In the genomic region with DNA sequence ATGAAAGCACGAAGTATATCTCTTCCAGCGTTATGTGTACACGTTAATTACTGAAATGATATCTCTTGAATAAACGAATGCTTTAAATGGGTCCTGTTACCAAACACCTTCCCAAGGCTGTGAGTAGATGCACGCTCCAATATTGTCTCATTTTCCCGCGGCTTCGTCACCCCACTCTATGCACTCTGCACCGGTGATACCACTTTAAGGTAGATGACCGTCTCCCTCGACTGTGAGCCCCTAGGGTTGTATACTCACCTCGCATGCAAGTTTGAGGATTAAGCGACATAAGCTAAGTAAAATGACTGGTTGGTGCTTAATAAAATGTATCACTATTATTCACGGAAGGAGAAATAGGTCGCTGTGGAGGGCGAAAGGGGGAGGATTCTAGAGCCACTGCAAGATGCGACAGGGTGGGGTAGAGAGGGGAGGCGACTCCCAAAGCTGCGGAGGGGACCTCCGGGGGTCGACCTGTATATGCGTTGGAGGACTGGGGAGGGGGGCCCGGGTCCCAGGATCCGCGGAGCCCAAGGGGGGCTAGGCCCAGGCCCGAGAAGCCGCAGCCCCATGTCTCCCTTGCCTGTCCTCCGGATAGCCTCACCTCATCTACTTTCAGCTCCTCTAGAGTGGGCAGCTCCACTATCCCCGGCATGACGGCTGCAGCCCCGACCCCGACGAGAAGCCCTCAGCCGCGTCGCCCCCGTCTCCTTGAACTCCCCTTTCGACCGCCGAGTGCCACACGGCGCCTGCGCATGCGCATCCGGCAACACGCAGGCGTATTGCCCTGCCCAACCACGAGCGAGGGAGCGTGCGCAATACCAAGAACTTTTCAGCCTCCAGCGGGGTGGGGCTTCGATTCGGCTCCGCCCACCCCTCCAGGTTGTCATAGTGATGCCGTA, we compare ENCODE assay signal across 1 cellular context.
TF ChIP-seq lines count a peak whose summit lies in the region.

A gene (plus strand): TSS at position 883 of the 899 bp plus-strand sequence. CDS start 65 bp downstream, outside the sequence.
A gene (minus strand): TSS at position 754 of the 899 bp plus-strand sequence. CDS start 102 bp downstream, at position 652.

TF ChIP-seq in HepG2, 621 proteins besides CTCF, POLR2A, EP300 and RAD21 (continued from another document and continues in another):
- TF ChIP-seq, protein P1, sequence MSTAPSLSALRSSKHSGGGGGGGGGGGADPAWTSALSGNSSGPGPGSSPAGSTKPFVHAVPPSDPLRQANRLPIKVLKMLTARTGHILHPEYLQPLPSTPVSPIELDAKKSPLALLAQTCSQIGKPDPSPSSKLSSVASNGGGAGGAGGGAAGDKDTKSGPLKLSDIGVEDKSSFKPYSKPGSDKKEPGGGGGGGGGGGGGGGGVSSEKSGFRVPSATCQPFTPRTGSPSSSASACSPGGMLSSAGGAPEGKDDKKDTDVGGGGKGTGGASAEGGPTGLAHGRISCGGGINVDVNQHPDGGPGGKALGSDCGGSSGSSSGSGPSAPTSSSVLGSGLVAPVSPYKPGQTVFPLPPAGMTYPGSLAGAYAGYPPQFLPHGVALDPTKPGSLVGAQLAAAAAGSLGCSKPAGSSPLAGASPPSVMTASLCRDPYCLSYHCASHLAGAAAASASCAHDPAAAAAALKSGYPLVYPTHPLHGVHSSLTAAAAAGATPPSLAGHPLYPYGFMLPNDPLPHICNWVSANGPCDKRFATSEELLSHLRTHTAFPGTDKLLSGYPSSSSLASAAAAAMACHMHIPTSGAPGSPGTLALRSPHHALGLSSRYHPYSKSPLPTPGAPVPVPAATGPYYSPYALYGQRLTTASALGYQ (CRISPR knock-in tag; IDR thresholded peaks at IDR 0.05) = no peak
- TF ChIP-seq NFKBIZ (CRISPR knock-in tag; IDR thresholded peaks at IDR 0.05) (no peak), ZNF878 (CRISPR knock-in tag; IDR thresholded peaks at IDR 0.05) (no peak), ZNF24 (IDR thresholded peaks at IDR 0.05) (no peak), ELF4 (CRISPR knock-in tag; IDR thresholded peaks at IDR 0.05; ENCODE audit: borderline replicate concordance) (no peak), ATRX (CRISPR knock-in tag; IDR thresholded peaks at IDR 0.05; ENCODE audit: borderline replicate concordance) (no peak), ZNF138 (CRISPR knock-in tag; IDR thresholded peaks at IDR 0.05; ENCODE audit: low read depth) (no peak), FOXA3 (CRISPR knock-in tag; IDR thresholded peaks at IDR 0.05) (peak; percentile 9; the same call in 1 of the 2 replicates), MXI1 (IDR thresholded peaks at IDR 0.05; ENCODE audit: borderline replicate concordance, low read depth, low read length) (peak; percentile 82; the same call in 1 of the 3 replicates), ZNF777 (CRISPR knock-in tag; IDR thresholded peaks at IDR 0.05) (peak; percentile 22; the same call in 1 of the 2 replicates), NFE2L1 (CRISPR knock-in tag; IDR thresholded peaks at IDR 0.05; ENCODE audit: borderline replicate concordance) (no peak), CCAR2 (optimal IDR thresholded peaks at IDR 0.05; ENCODE audit: low read depth, low read length) (no peak), RFXANK (CRISPR knock-in tag; IDR thresholded peaks at IDR 0.05) (no peak), RFX3 (CRISPR knock-in tag; IDR thresholded peaks at IDR 0.05) (peak; percentile 80; the same call in 1 of the 2 replicates), ZNF282 (IDR thresholded peaks at IDR 0.05; ENCODE audit: partially characterized antibody) (no peak), EZH2 (conservative IDR thresholded peaks at IDR 0.05; ENCODE audit: low read depth, low read length) (no peak), ZNF629 (CRISPR knock-in tag; conservative IDR thresholded peaks at IDR 0.05) (no peak), ARNT (IDR thresholded peaks at IDR 0.05) (no peak), YEATS4 (CRISPR knock-in tag; IDR thresholded peaks at IDR 0.05; ENCODE audit: borderline replicate concordance) (peak; percentile 69), ZNF615 (CRISPR knock-in tag; IDR thresholded peaks at IDR 0.05; ENCODE audit: borderline replicate concordance) (no peak), TAF15 (IDR thresholded peaks at IDR 0.05; ENCODE audit: low read depth, low read length, poor library complexity, severe bottlenecking) (no peak), ZFX (CRISPR knock-in tag; IDR thresholded peaks at IDR 0.05; ENCODE audit: low read depth) (peak; percentile 94), HMG20A (CRISPR knock-in tag; IDR thresholded peaks at IDR 0.05; ENCODE audit: borderline replicate concordance) (no peak), MYNN (CRISPR knock-in tag; IDR thresholded peaks at IDR 0.05; ENCODE audit: low read depth) (no peak), ZNF788 (CRISPR knock-in tag; IDR thresholded peaks at IDR 0.05; ENCODE audit: borderline replicate concordance) (no peak; the same call in 1 of the 2 replicates), RARG (CRISPR knock-in tag; IDR thresholded peaks at IDR 0.05; ENCODE audit: low read depth) (no peak)
- TF ChIP-seq, protein P2, sequence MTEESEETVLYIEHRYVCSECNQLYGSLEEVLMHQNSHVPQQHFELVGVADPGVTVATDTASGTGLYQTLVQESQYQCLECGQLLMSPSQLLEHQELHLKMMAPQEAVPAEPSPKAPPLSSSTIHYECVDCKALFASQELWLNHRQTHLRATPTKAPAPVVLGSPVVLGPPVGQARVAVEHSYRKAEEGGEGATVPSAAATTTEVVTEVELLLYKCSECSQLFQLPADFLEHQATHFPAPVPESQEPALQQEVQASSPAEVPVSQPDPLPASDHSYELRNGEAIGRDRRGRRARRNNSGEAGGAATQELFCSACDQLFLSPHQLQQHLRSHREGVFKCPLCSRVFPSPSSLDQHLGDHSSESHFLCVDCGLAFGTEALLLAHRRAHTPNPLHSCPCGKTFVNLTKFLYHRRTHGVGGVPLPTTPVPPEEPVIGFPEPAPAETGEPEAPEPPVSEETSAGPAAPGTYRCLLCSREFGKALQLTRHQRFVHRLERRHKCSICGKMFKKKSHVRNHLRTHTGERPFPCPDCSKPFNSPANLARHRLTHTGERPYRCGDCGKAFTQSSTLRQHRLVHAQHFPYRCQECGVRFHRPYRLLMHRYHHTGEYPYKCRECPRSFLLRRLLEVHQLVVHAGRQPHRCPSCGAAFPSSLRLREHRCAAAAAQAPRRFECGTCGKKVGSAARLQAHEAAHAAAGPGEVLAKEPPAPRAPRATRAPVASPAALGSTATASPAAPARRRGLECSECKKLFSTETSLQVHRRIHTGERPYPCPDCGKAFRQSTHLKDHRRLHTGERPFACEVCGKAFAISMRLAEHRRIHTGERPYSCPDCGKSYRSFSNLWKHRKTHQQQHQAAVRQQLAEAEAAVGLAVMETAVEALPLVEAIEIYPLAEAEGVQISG (CRISPR knock-in tag; IDR thresholded peaks at IDR 0.05) = peak; percentile 61; the same call in 1 of the 2 replicates
- TF ChIP-seq, protein P3, sequence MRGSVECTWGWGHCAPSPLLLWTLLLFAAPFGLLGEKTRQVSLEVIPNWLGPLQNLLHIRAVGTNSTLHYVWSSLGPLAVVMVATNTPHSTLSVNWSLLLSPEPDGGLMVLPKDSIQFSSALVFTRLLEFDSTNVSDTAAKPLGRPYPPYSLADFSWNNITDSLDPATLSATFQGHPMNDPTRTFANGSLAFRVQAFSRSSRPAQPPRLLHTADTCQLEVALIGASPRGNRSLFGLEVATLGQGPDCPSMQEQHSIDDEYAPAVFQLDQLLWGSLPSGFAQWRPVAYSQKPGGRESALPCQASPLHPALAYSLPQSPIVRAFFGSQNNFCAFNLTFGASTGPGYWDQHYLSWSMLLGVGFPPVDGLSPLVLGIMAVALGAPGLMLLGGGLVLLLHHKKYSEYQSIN (CRISPR knock-in tag; IDR thresholded peaks at IDR 0.05; ENCODE audit: borderline replicate concordance) = no peak
- TF ChIP-seq, protein P4, sequence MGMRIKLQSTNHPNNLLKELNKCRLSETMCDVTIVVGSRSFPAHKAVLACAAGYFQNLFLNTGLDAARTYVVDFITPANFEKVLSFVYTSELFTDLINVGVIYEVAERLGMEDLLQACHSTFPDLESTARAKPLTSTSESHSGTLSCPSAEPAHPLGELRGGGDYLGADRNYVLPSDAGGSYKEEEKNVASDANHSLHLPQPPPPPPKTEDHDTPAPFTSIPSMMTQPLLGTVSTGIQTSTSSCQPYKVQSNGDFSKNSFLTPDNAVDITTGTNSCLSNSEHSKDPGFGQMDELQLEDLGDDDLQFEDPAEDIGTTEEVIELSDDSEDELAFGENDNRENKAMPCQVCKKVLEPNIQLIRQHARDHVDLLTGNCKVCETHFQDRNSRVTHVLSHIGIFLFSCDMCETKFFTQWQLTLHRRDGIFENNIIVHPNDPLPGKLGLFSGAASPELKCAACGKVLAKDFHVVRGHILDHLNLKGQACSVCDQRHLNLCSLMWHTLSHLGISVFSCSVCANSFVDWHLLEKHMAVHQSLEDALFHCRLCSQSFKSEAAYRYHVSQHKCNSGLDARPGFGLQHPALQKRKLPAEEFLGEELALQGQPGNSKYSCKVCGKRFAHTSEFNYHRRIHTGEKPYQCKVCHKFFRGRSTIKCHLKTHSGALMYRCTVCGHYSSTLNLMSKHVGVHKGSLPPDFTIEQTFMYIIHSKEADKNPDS (CRISPR knock-in tag; IDR thresholded peaks at IDR 0.05) = no peak
- TF ChIP-seq, protein P5, sequence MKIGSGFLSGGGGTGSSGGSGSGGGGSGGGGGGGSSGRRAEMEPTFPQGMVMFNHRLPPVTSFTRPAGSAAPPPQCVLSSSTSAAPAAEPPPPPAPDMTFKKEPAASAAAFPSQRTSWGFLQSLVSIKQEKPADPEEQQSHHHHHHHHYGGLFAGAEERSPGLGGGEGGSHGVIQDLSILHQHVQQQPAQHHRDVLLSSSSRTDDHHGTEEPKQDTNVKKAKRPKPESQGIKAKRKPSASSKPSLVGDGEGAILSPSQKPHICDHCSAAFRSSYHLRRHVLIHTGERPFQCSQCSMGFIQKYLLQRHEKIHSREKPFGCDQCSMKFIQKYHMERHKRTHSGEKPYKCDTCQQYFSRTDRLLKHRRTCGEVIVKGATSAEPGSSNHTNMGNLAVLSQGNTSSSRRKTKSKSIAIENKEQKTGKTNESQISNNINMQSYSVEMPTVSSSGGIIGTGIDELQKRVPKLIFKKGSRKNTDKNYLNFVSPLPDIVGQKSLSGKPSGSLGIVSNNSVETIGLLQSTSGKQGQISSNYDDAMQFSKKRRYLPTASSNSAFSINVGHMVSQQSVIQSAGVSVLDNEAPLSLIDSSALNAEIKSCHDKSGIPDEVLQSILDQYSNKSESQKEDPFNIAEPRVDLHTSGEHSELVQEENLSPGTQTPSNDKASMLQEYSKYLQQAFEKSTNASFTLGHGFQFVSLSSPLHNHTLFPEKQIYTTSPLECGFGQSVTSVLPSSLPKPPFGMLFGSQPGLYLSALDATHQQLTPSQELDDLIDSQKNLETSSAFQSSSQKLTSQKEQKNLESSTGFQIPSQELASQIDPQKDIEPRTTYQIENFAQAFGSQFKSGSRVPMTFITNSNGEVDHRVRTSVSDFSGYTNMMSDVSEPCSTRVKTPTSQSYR (CRISPR knock-in tag; IDR thresholded peaks at IDR 0.05; ENCODE audit: borderline replicate concordance) = no peak; the same call in 1 of the 2 replicates
- TF ChIP-seq, protein P6, sequence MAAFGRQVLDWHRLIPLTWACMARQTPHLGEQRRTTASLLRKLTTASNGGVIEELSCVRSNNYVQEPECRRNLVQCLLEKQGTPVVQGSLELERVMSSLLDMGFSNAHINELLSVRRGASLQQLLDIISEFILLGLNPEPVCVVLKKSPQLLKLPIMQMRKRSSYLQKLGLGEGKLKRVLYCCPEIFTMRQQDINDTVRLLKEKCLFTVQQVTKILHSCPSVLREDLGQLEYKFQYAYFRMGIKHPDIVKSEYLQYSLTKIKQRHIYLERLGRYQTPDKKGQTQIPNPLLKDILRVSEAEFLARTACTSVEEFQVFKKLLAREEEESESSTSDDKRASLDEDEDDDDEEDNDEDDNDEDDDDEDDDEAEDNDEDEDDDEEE (CRISPR knock-in tag; IDR thresholded peaks at IDR 0.05) = peak; percentile 75; the same call in 1 of the 2 replicates
- TF ChIP-seq, protein P7, sequence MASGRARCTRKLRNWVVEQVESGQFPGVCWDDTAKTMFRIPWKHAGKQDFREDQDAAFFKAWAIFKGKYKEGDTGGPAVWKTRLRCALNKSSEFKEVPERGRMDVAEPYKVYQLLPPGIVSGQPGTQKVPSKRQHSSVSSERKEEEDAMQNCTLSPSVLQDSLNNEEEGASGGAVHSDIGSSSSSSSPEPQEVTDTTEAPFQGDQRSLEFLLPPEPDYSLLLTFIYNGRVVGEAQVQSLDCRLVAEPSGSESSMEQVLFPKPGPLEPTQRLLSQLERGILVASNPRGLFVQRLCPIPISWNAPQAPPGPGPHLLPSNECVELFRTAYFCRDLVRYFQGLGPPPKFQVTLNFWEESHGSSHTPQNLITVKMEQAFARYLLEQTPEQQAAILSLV (CRISPR knock-in tag; IDR thresholded peaks at IDR 0.05; ENCODE audit: borderline replicate concordance) = peak; percentile 62; the same call in 1 of the 2 replicates
- TF ChIP-seq, protein P8, sequence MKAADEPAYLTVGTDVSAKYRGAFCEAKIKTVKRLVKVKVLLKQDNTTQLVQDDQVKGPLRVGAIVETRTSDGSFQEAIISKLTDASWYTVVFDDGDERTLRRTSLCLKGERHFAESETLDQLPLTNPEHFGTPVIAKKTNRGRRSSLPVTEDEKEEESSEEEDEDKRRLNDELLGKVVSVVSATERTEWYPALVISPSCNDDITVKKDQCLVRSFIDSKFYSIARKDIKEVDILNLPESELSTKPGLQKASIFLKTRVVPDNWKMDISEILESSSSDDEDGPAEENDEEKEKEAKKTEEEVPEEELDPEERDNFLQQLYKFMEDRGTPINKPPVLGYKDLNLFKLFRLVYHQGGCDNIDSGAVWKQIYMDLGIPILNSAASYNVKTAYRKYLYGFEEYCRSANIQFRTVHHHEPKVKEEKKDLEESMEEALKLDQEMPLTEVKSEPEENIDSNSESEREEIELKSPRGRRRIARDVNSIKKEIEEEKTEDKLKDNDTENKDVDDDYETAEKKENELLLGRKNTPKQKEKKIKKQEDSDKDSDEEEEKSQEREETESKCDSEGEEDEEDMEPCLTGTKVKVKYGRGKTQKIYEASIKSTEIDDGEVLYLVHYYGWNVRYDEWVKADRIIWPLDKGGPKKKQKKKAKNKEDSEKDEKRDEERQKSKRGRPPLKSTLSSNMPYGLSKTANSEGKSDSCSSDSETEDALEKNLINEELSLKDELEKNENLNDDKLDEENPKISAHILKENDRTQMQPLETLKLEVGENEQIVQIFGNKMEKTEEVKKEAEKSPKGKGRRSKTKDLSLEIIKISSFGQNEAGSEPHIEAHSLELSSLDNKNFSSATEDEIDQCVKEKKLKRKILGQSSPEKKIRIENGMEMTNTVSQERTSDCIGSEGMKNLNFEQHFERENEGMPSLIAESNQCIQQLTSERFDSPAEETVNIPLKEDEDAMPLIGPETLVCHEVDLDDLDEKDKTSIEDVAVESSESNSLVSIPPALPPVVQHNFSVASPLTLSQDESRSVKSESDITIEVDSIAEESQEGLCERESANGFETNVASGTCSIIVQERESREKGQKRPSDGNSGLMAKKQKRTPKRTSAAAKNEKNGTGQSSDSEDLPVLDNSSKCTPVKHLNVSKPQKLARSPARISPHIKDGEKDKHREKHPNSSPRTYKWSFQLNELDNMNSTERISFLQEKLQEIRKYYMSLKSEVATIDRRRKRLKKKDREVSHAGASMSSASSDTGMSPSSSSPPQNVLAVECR (CRISPR knock-in tag; IDR thresholded peaks at IDR 0.05; ENCODE audit: borderline replicate concordance) = peak; percentile 79
- TF ChIP-seq, protein P9, sequence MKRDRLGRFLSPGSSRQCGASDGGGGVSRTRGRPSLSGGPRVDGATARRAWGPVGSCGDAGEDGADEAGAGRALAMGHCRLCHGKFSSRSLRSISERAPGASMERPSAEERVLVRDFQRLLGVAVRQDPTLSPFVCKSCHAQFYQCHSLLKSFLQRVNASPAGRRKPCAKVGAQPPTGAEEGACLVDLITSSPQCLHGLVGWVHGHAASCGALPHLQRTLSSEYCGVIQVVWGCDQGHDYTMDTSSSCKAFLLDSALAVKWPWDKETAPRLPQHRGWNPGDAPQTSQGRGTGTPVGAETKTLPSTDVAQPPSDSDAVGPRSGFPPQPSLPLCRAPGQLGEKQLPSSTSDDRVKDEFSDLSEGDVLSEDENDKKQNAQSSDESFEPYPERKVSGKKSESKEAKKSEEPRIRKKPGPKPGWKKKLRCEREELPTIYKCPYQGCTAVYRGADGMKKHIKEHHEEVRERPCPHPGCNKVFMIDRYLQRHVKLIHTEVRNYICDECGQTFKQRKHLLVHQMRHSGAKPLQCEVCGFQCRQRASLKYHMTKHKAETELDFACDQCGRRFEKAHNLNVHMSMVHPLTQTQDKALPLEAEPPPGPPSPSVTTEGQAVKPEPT (CRISPR knock-in tag; IDR thresholded peaks at IDR 0.05; ENCODE audit: low read depth) = no peak
